8 cellular contexts compared by ENCODE assay signal in genomic region chr3:127749787-127750225, GRCh38.
A peak's percentile ranks its signal among the peaks of the same experiment; 100 is the strongest.
DNase-seq lines count a peak whose midpoint lies in the region; ATAC-seq and TF ChIP-seq lines count a peak whose summit lies in the region.

No MANE protein-coding gene starts in this region.

- no peak overlapping the region for H2BK120ac ChIP-seq in mesenchymal stem cell (ENCODE audit: low read depth, low read length)

- peak overlapping the region; percentile 99 for H3K27ac ChIP-seq in SJCRH30
- peak overlapping the region; percentile 78 for H3K27ac ChIP-seq in mesenchymal stem cell (ENCODE audit: low read length, poor library complexity, severe bottlenecking)

- no peak overlapping the region for H3K18ac ChIP-seq in mesenchymal stem cell (ENCODE audit: low read depth in 1 of 2, low read length in 2 of 2)

- H3K23ac ChIP-seq in mesenchymal stem cell (ENCODE audit: low read length in 2 of 2), result no peak overlapping the region

- DNase-seq in BE2C (no peak), GM20000 (ENCODE audit: low spot score) (peak; percentile 44), SJCRH30 (peak in 1 of 2 experiments; percentile 74), mesenchymal stem cell (no peak), nucleus accumbens (lab: John Stamatoyannopoulos, UW) (no peak)
- DNase-seq in stimulated activated CD4-positive, alpha-beta T cell treated with anti-CD3 and anti-CD28 coated beads, Interleukin-2, amount 100 ng/mL, for 24 hours, result no peak
- no peak for DNase-seq in activated CD8-positive, alpha-beta memory T cell treated with anti-CD3 and anti-CD28 coated beads for 24 hours

- H3K4me1 ChIP-seq in BE2C, result peaks cover 7% of the 10 kb centered on the region
- H3K4me1 ChIP-seq in SJCRH30, result peaks cover 82% of the 10 kb centered on the region
- H3K4me1 ChIP-seq in mesenchymal stem cell (ENCODE audit: control insufficient read depth, insufficient read depth, low read depth, low read length), result peaks cover 51% of the 10 kb centered on the region

- no peak overlapping the region for H3K4me2 ChIP-seq in mesenchymal stem cell (ENCODE audit: low read length, poor library complexity, severe bottlenecking)

- peak overlapping the region; percentile 24 for H3K9ac ChIP-seq in mesenchymal stem cell (ENCODE audit: low read length)

- TF ChIP-seq CTCF in BE2C (IDR thresholded peaks at IDR 0.05; ENCODE audit: low read depth, low read length), result peak; percentile 36
- TF ChIP-seq CTCF in GM20000 (IDR thresholded peaks at IDR 0.05; ENCODE audit: extremely low read depth, missing control alignments), result peak; percentile 15

- no peak overlapping the region for H2AFZ ChIP-seq in mesenchymal stem cell (ENCODE audit: low read depth, low read length)

- ATAC-seq in HG03439 (IDR thresholded peaks at IDR 0.05; ENCODE audit: unreplicated experiment), result no peak

- H2BK12ac ChIP-seq in mesenchymal stem cell (ENCODE audit: low read length in 2 of 2), result no peak overlapping the region

- no peak overlapping the region for H4K91ac ChIP-seq in mesenchymal stem cell (ENCODE audit: low read length)

- WGBS in mesenchymal stem cell, result 87% methylated on average over 7 of the region's 7 CpGs

- peaks cover 16% of the 10 kb centered on the region for H3K79me1 ChIP-seq in mesenchymal stem cell (replicated peaks; ENCODE audit: low read length, poor library complexity, severe bottlenecking)

- H2BK5ac ChIP-seq in mesenchymal stem cell (ENCODE audit: low read depth, low read length, poor library complexity, severe bottlenecking), result peak overlapping the region; percentile 11

- no peak overlapping the region for H3K14ac ChIP-seq in mesenchymal stem cell (ENCODE audit: low read length in 2 of 2)

- H2AK5ac ChIP-seq in mesenchymal stem cell (ENCODE audit: low read length, severe bottlenecking), result peak overlapping the region; percentile 61

- no peaks in the 10 kb centered on the region for H3K9me3 ChIP-seq in BE2C
- H3K9me3 ChIP-seq in SJCRH30 (replicated peaks), result no peaks in the 10 kb centered on the region
- no peaks in the 10 kb centered on the region for H3K9me3 ChIP-seq in mesenchymal stem cell (ENCODE audit: control insufficient read depth, low read length)

- no peak overlapping the region for H2BK15ac ChIP-seq in mesenchymal stem cell (ENCODE audit: low read depth, poor library complexity, severe bottlenecking)

- no peak overlapping the region for H3K4ac ChIP-seq in mesenchymal stem cell (ENCODE audit: low read depth in 1 of 2, low read length in 2 of 2)

- H3K27me3 ChIP-seq in BE2C (no peaks in the 10 kb centered on the region), SJCRH30 (no peaks in the 10 kb centered on the region), mesenchymal stem cell (ENCODE audit: control insufficient read depth in 1 of 2, insufficient read depth in 1 of 2, low read length in 2 of 2) (no peaks in the 10 kb centered on the region)

- H4K8ac ChIP-seq in mesenchymal stem cell (ENCODE audit: low read length), result no peak overlapping the region

- H3K36me3 ChIP-seq in BE2C (no peaks in the 10 kb centered on the region), SJCRH30 (no peaks in the 10 kb centered on the region), mesenchymal stem cell (ENCODE audit: control insufficient read depth in 1 of 2, insufficient read depth in 2 of 2, low read depth in 1 of 2, low read length in 2 of 2) (peaks cover 9 to 29% of the 10 kb centered on the region in 2 experiments)

- no peak overlapping the region for H3K4me3 ChIP-seq in BE2C (ENCODE audit: low read depth, low read length)
- no peak overlapping the region for H3K4me3 ChIP-seq in SJCRH30
- peak overlapping the region in 1 of 2 experiments; percentile 12 for H3K4me3 ChIP-seq in mesenchymal stem cell (ENCODE audit: insufficient read depth in 1 of 2, low read depth in 1 of 2, low read length in 2 of 2)
